15 cellular contexts compared by ENCODE assay signal in genomic region chr5:32100903-32101302, GRCh38.
"Had no signal": no experiment of that assay in that cellular context is flagged by ENCODE, and none has a peak within 500 bp of the region (broad histone marks: within the 10 kb centered on the region; RNA-seq: fewer than 3 reads in every experiment).

No MANE protein-coding gene starts in this region.

- H3K27ac Mint-ChIP-seq: activated B cell treated with CpG ODN at 0.5 μM for 24 hours; activated CD4-positive, alpha-beta memory T cell treated with anti-CD3 and anti-CD28 coated beads, Interleukin-2, amount 10 ng/mL, durations not matched to agents 7 days and 5 days; natural killer cell treated with Interleukin-12 subunit alpha and Interleukin-12 subunit beta and Interleukin-15 and Interleukin-18, amount 100 ng/mL, for 72 hours; stimulated activated naive B cell treated with anti-CD40 and anti-IgM and Interleukin-4, amounts not matched to agents 10 μg/mL and 1 μg/mL and 100 μg/mL, for 72 hours; T-cell had no signal

- H3K4me3 Mint-ChIP-seq: activated B cell treated with CpG ODN at 0.5 μM for 24 hours; activated CD4-positive, alpha-beta memory T cell treated with anti-CD3 and anti-CD28 coated beads, Interleukin-2, amount 10 ng/mL, durations not matched to agents 7 days and 5 days; natural killer cell treated with Interleukin-12 subunit alpha and Interleukin-12 subunit beta and Interleukin-15 and Interleukin-18, amount 100 ng/mL, for 72 hours; stimulated activated naive B cell treated with anti-CD40 and anti-IgM and Interleukin-4, amounts not matched to agents 10 μg/mL and 1 μg/mL and 100 μg/mL, for 72 hours; T-cell had no signal

- H3K27ac ChIP-seq: cardiac muscle cell, thyroid gland had no signal

- H3K4me1 Mint-ChIP-seq: activated B cell treated with CpG ODN at 0.5 μM for 24 hours; activated CD4-positive, alpha-beta memory T cell treated with anti-CD3 and anti-CD28 coated beads, Interleukin-2, amount 10 ng/mL, durations not matched to agents 7 days and 5 days; T-cell had no signal

- H3K4me3 ChIP-seq: adrenal gland, cardiac muscle cell, heart left ventricle, thyroid gland had no signal

- H3K9me3 Mint-ChIP-seq: activated B cell treated with CpG ODN at 0.5 μM for 24 hours; activated CD4-positive, alpha-beta memory T cell treated with anti-CD3 and anti-CD28 coated beads, Interleukin-2, amount 10 ng/mL, durations not matched to agents 7 days and 5 days; activated naive CD4-positive, alpha-beta T cell treated with anti-CD3 and anti-CD28 coated beads, Interleukin-2, amount 50 U/mL, for 72 hours; natural killer cell treated with Interleukin-12 subunit alpha and Interleukin-12 subunit beta and Interleukin-15 and Interleukin-18, amount 100 ng/mL, for 72 hours; stimulated activated naive B cell treated with anti-CD40 and anti-IgM and Interleukin-4, amounts not matched to agents 10 μg/mL and 1 μg/mL and 100 μg/mL, for 72 hours; T-cell had no signal

- H3K27me3 Mint-ChIP-seq: activated B cell treated with CpG ODN at 0.5 μM for 24 hours; activated CD4-positive, alpha-beta memory T cell treated with anti-CD3 and anti-CD28 coated beads, Interleukin-2, amount 10 ng/mL, durations not matched to agents 7 days and 5 days; natural killer cell treated with Interleukin-12 subunit alpha and Interleukin-12 subunit beta and Interleukin-15 and Interleukin-18, amount 100 ng/mL, for 72 hours; stimulated activated naive B cell treated with anti-CD40 and anti-IgM and Interleukin-4, amounts not matched to agents 10 μg/mL and 1 μg/mL and 100 μg/mL, for 72 hours; T-cell had no signal

- H3K9me3 ChIP-seq: adrenal gland, heart left ventricle, thyroid gland had no signal

- ATAC-seq: activated naive CD4-positive, alpha-beta T cell treated with anti-CD3 and anti-CD28 coated beads, Interleukin-2, amount 50 U/mL, for 72 hours; natural killer cell treated with Interleukin-12 subunit alpha and Interleukin-12 subunit beta and Interleukin-15 and Interleukin-18, amount 100 ng/mL, for 72 hours; SK-N-SH treated with all-trans-retinoic acid at 6 μM for 48 hours; stimulated activated naive B cell treated with anti-CD40 and anti-IgM and Interleukin-4, amounts not matched to agents 10 μg/mL and 1 μg/mL and 100 μg/mL, for 72 hours; T-cell had no signal

- H3K27me3 ChIP-seq: adrenal gland, cardiac muscle cell, heart left ventricle, thyroid gland had no signal

- DNase-seq: activated B cell treated with CpG ODN at 0.5 μM for 24 hours; activated CD4-positive, alpha-beta memory T cell treated with anti-CD3 and anti-CD28 coated beads, Interleukin-2, amount 10 ng/mL, durations not matched to agents 7 days and 5 days; activated CD4-positive, alpha-beta T cell treated with anti-CD3 and anti-CD28 coated beads for 48 hours; activated effector memory CD4-positive, alpha-beta T cell treated with Interleukin-2 at 50 U/mL for 16 hours; activated T-cell treated with anti-CD3 and anti-CD28 coated beads, Interleukin-2, amount 50 U/mL, for 1 hour; heart left ventricle; kidney; stimulated activated naive B cell treated with anti-CD40 and anti-IgM and Interleukin-4, amounts not matched to agents 10 μg/mL and 1 μg/mL and 100 μg/mL, for 72 hours; T-cell; thyroid gland had no signal
